Comparison of ENCODE assay signal across 20 cellular contexts in genomic region chr12:12219664-12220063, GRCh38.
"Had no signal": no experiment of that assay in that cellular context is flagged by ENCODE, and none has a peak within 500 bp of the region (broad histone marks: within the 10 kb centered on the region; RNA-seq: fewer than 3 reads in every experiment).

No MANE protein-coding gene starts in this region.

- H3K27me3 ChIP-seq: gastroesophageal sphincter, neural progenitor cell had no signal

- H3K9ac ChIP-seq: neural progenitor cell had no signal

- H3K27ac Mint-ChIP-seq: activated B cell treated with CpG ODN at 0.5 μM for 24 hours; activated CD4-positive, alpha-beta T cell treated with anti-CD3 and anti-CD28 coated beads for 36 hours; activated naive CD4-positive, alpha-beta T cell treated with anti-CD3 and anti-CD28 coated beads, Interleukin-2, amount 10 ng/mL, durations not matched to agents 7 days and 5 days; activated T-cell treated with anti-CD3 and anti-CD28 coated beads, Interleukin-2, amount 50 U/mL, for 72 hours; naive B cell; neural progenitor cell had no signal

- ATAC-seq: activated CD4-positive, alpha-beta T cell treated with anti-CD3 and anti-CD28 coated beads for 36 hours; activated T-cell treated with anti-CD3 and anti-CD28 coated beads, Interleukin-2, amount 50 U/mL, for 72 hours; gastroesophageal sphincter had no signal

- H3K4me2 ChIP-seq: neural progenitor cell had no signal

- H3K4me3 ChIP-seq: coronary artery, gastroesophageal sphincter, neural progenitor cell, thoracic aorta had no signal

- H3K9me3 Mint-ChIP-seq: activated B cell treated with CpG ODN at 0.5 μM for 24 hours; activated naive CD4-positive, alpha-beta T cell treated with anti-CD3 and anti-CD28 coated beads, Interleukin-2, amount 10 ng/mL, durations not matched to agents 7 days and 5 days had no signal

- H3K36me3 ChIP-seq: gastroesophageal sphincter, neural progenitor cell, thoracic aorta had no signal

- H3K27ac ChIP-seq: coronary artery, gastroesophageal sphincter, neural progenitor cell, thoracic aorta had no signal

- DNase-seq: activated B cell treated with CpG ODN at 0.5 μM for 24 hours; activated CD4-positive, alpha-beta T cell treated with anti-CD3 and anti-CD28 coated beads for 36 hours; activated CD4-positive, alpha-beta T cell treated with anti-CD3 and anti-CD28 coated beads, Interleukin-2, amount 50 U/mL, for 48 hours; activated CD8-positive, alpha-beta memory T cell treated with anti-CD3 and anti-CD28 coated beads, Interleukin-2, amount 50 U/mL, for 48 hours; activated effector memory CD4-positive, alpha-beta T cell treated with Interleukin-2 at 50 U/mL for 16 hours; activated naive CD4-positive, alpha-beta T cell treated with anti-CD3 and anti-CD28 coated beads, Interleukin-2, amount 10 ng/mL, durations not matched to agents 7 days and 5 days; activated T-cell treated with anti-CD3 and anti-CD28 coated beads, Interleukin-2, amount 50 U/mL, for 72 hours; amygdala; cerebellar nuclear complex; head of caudate nucleus; hypothalamus; naive B cell; retina; stimulated activated CD4-positive, alpha-beta T cell treated with anti-CD3 and anti-CD28 coated beads, Interleukin-2, amount 100 ng/mL, for 48 hours; stimulated activated naive CD4-positive, alpha-beta T cell treated with Interleukin-2 at 50 U/mL for 16 hours; T-helper 9 cell had no signal

- H3K4me3 Mint-ChIP-seq: activated B cell treated with CpG ODN at 0.5 μM for 24 hours; activated CD4-positive, alpha-beta T cell treated with anti-CD3 and anti-CD28 coated beads for 36 hours; activated naive CD4-positive, alpha-beta T cell treated with anti-CD3 and anti-CD28 coated beads, Interleukin-2, amount 10 ng/mL, durations not matched to agents 7 days and 5 days; activated T-cell treated with anti-CD3 and anti-CD28 coated beads, Interleukin-2, amount 50 U/mL, for 72 hours; naive B cell; neural progenitor cell had no signal

- H3K9me3 ChIP-seq: gastroesophageal sphincter, thoracic aorta had no signal

- H2AFZ ChIP-seq: neural progenitor cell had no signal

- H3K36me3 Mint-ChIP-seq: activated naive CD4-positive, alpha-beta T cell treated with anti-CD3 and anti-CD28 coated beads, Interleukin-2, amount 10 ng/mL, durations not matched to agents 7 days and 5 days; naive B cell had no signal

- H3K27me3 Mint-ChIP-seq: activated CD4-positive, alpha-beta T cell treated with anti-CD3 and anti-CD28 coated beads for 36 hours had no signal
